In genomic region chr15:80156176-80156720, GRCh38 we compare ENCODE assay signal across 27 cellular contexts.
"Had no signal": no experiment of that assay in that cellular context is flagged by ENCODE, and none has a peak within 500 bp of the region (broad histone marks: within the 10 kb centered on the region; RNA-seq: fewer than 3 reads in every experiment).

No MANE protein-coding gene starts in this region.

- H3K9me3 ChIP-seq: ascending aorta, esophagus muscularis mucosa, suprapubic skin, tibial nerve had no signal

- H3K4me3 ChIP-seq: ascending aorta, esophagus muscularis mucosa, skin epidermis, suprapubic skin, tibial nerve had no signal

- DNase-seq: activated CD4-positive, alpha-beta T cell treated with anti-CD3 and anti-CD28 coated beads for 36 hours; activated CD4-positive, CD25-positive, alpha-beta regulatory T cell; activated CD8-positive, alpha-beta T cell treated with anti-CD3 and anti-CD28 coated beads, Interleukin-2, amount 10 ng/mL, durations not matched to agents 7 days and 5 days; activated naive CD4-positive, alpha-beta T cell; activated T-cell treated with anti-CD3 and anti-CD28 coated beads for 4 hours; activated T-cell treated with anti-CD3 and anti-CD28 coated beads, Interleukin-2, amount 50 U/mL, for 72 hours; central memory CD4-positive, alpha-beta T cell; left cardiac atrium; mammary epithelial cell; midbrain; naive thymus-derived CD4-positive, alpha-beta T cell; stimulated activated CD4-positive, alpha-beta T cell treated with anti-CD3 and anti-CD28 coated beads, Interleukin-1b, Interleukin-23, amount 100 ng/mL, for 48 hours; stimulated activated CD4-positive, alpha-beta T cell treated with anti-CD3 and anti-CD28 coated beads, Interleukin-4, amount 100 ng/mL, for 4 hours; stimulated activated CD8-positive, alpha-beta memory T cell treated with anti-CD3 and anti-CD28 coated beads, Interleukin-4, amount 100 ng/mL, for 48 hours; stimulated activated naive CD8-positive, alpha-beta T cell treated with anti-CD3 and anti-CD28 coated beads, Interleukin-15, amount 100 ng/mL, for 72 hours; T-helper 1 cell had no signal

- H3K27ac ChIP-seq: ascending aorta, skin epidermis, tibial nerve had no signal

- H3K4me3 Mint-ChIP-seq: activated CD4-positive, alpha-beta T cell treated with anti-CD3 and anti-CD28 coated beads for 36 hours; activated CD8-positive, alpha-beta T cell treated with anti-CD3 and anti-CD28 coated beads, Interleukin-2, amount 10 ng/mL, durations not matched to agents 7 days and 5 days; activated naive CD8-positive, alpha-beta T cell; activated T-cell treated with anti-CD3 and anti-CD28 coated beads, Interleukin-2, amount 50 U/mL, for 72 hours; naive thymus-derived CD4-positive, alpha-beta T cell; stimulated activated memory B cell treated with anti-CD40 and anti-IgM and Interleukin-4, amounts not matched to agents 10 μg/mL and 1 μg/mL and 100 μg/mL, for 72 hours; stimulated activated naive CD8-positive, alpha-beta T cell treated with anti-CD3 and anti-CD28 coated beads, Interleukin-15, amount 100 ng/mL, for 72 hours; T-helper 2 cell treated with Interferon-gamma antibody and Interleukin-4, amounts not matched to agents 5 μg/mL and 100 μg/mL, for 36 hours had no signal

- H3K9me3 Mint-ChIP-seq: activated T-cell treated with anti-CD3 and anti-CD28 coated beads, Interleukin-2, amount 50 U/mL, for 72 hours; brain; naive thymus-derived CD4-positive, alpha-beta T cell; stimulated activated memory B cell treated with anti-CD40 and anti-IgM and Interleukin-4, amounts not matched to agents 10 μg/mL and 1 μg/mL and 100 μg/mL, for 72 hours; stimulated activated naive CD8-positive, alpha-beta T cell treated with anti-CD3 and anti-CD28 coated beads, Interleukin-15, amount 100 ng/mL, for 72 hours; T-helper 2 cell treated with Interferon-gamma antibody and Interleukin-4, amounts not matched to agents 5 μg/mL and 100 μg/mL, for 36 hours had no signal

- H3K36me3 Mint-ChIP-seq: brain had no signal

- H3K27me3 ChIP-seq: ascending aorta, esophagus muscularis mucosa, suprapubic skin, tibial nerve had no signal

- H3K27me3 Mint-ChIP-seq: activated CD4-positive, alpha-beta T cell treated with anti-CD3 and anti-CD28 coated beads for 36 hours; activated naive CD8-positive, alpha-beta T cell; stimulated activated memory B cell treated with anti-CD40 and anti-IgM and Interleukin-4, amounts not matched to agents 10 μg/mL and 1 μg/mL and 100 μg/mL, for 72 hours; stimulated activated naive CD8-positive, alpha-beta T cell treated with anti-CD3 and anti-CD28 coated beads, Interleukin-15, amount 100 ng/mL, for 72 hours had no signal

- ATAC-seq: activated CD4-positive, alpha-beta T cell treated with anti-CD3 and anti-CD28 coated beads for 36 hours; activated CD8-positive, alpha-beta T cell treated with anti-CD3 and anti-CD28 coated beads, Interleukin-2, amount 10 ng/mL, durations not matched to agents 7 days and 5 days; activated T-cell treated with anti-CD3 and anti-CD28 coated beads, Interleukin-2, amount 50 U/mL, for 72 hours; left cardiac atrium; left ventricle myocardium superior; naive thymus-derived CD4-positive, alpha-beta T cell; sciatic nerve; stimulated activated memory B cell treated with anti-CD40 and anti-IgM and Interleukin-4, amounts not matched to agents 10 μg/mL and 1 μg/mL and 100 μg/mL, for 72 hours; stimulated activated naive CD8-positive, alpha-beta T cell treated with anti-CD3 and anti-CD28 coated beads, Interleukin-15, amount 100 ng/mL, for 72 hours had no signal

- H3K27ac Mint-ChIP-seq: activated CD4-positive, alpha-beta T cell treated with anti-CD3 and anti-CD28 coated beads for 36 hours; activated CD8-positive, alpha-beta T cell treated with anti-CD3 and anti-CD28 coated beads, Interleukin-2, amount 10 ng/mL, durations not matched to agents 7 days and 5 days; activated naive CD8-positive, alpha-beta T cell; activated T-cell treated with anti-CD3 and anti-CD28 coated beads, Interleukin-2, amount 50 U/mL, for 72 hours; stimulated activated memory B cell treated with anti-CD40 and anti-IgM and Interleukin-4, amounts not matched to agents 10 μg/mL and 1 μg/mL and 100 μg/mL, for 72 hours; stimulated activated naive CD8-positive, alpha-beta T cell treated with anti-CD3 and anti-CD28 coated beads, Interleukin-15, amount 100 ng/mL, for 72 hours; T-helper 2 cell treated with Interferon-gamma antibody and Interleukin-4, amounts not matched to agents 5 μg/mL and 100 μg/mL, for 36 hours had no signal
